8 cellular contexts compared by ENCODE assay signal in genomic region chr16:1959269-1960039, GRCh38. TPM values are rescaled to one million over a fixed set of nuclear protein-coding genes. Genes with fewer than 3 reads are reported as not detected.
DNase-seq lines count a peak whose midpoint lies in the region; ATAC-seq and TF ChIP-seq lines count a peak whose summit lies in the region.

Gene NDUFB10, plus strand, starts transcription at chr16:1959538. Its CDS starts 87 bp downstream, at chr16:1959625.

- H3F3A ChIP-seq in neural progenitor cell (ENCODE audit: low read depth) = peaks cover 47% of the 10 kb centered on the region

- H3K27me3 Mint-ChIP-seq in neural progenitor cell (ENCODE audit: insufficient read depth, low read depth) = peaks cover 2% of the 10 kb centered on the region

- peaks cover 12% of the 10 kb centered on the region for H3K36me3 Mint-ChIP-seq in neural progenitor cell

- peak within 1 kb of the TSS; percentile 74 for H3K27ac ChIP-seq in DND-41 (ENCODE audit: low read length)
- 0 out of 2 replicates have a peak within 1 kb of the TSS, but pooled peaks have one; percentile 20 for H3K27ac ChIP-seq in KMS-11
- peak within 1 kb of the TSS; percentile 93 for H3K27ac ChIP-seq in RWPE2 (ENCODE audit: poor library complexity, severe bottlenecking)
- no peak within 1 kb of the TSS for H3K27ac ChIP-seq in neural progenitor cell
- H3K27ac ChIP-seq in subcutaneous abdominal adipose tissue (ENCODE audit: low read depth, low read length) = peak within 1 kb of the TSS; percentile 65

- peak within 1 kb of the TSS; percentile 89 for H2AFZ ChIP-seq in DND-41 (ENCODE audit: low read depth, low read length)
- peak within 1 kb of the TSS; percentile 88 for H2AFZ ChIP-seq in KMS-11 (ENCODE audit: low read depth)
- H2AFZ ChIP-seq in neural progenitor cell (replicated peaks) = peak within 1 kb of the TSS; percentile 90

- H3K27ac Mint-ChIP-seq in neural progenitor cell = peak within 1 kb of the TSS; percentile 72

- H3K27me3 ChIP-seq in DND-41 (ENCODE audit: insufficient read depth, low read length, poor library complexity) = no peaks in the 10 kb centered on the region
- H3K27me3 ChIP-seq in KMS-11 (ENCODE audit: insufficient read depth, low read depth) = peaks cover 17% of the 10 kb centered on the region; the same call in 1 of the 2 replicates
- H3K27me3 ChIP-seq in RWPE2 (ENCODE audit: insufficient read depth, poor library complexity, severe bottlenecking) = no peaks in the 10 kb centered on the region
- no peaks in the 10 kb centered on the region for H3K27me3 ChIP-seq in neural progenitor cell
- no peaks in the 10 kb centered on the region for H3K27me3 ChIP-seq in subcutaneous abdominal adipose tissue (ENCODE audit: control insufficient read depth in 5 of 5, insufficient read depth in 4 of 5, low read length in 5 of 5)

- H3K4me3 ChIP-seq in DND-41 (ENCODE audit: low read depth in 1 of 2, low read length in 2 of 2) (peak within 1 kb of the TSS; percentile 66 to 75), KMS-11 (IDR thresholded peaks at IDR 0.05; ENCODE audit: insufficient read depth, low read depth, low read length) (no peak within 1 kb of the TSS), RWPE2 (ENCODE audit: severe bottlenecking) (peak within 1 kb of the TSS; percentile 58), fibroblast of villous mesenchyme (ENCODE audit: low read depth, low read length) (peak within 1 kb of the TSS; percentile 90), neural progenitor cell (peak within 1 kb of the TSS; percentile 76), subcutaneous abdominal adipose tissue (ENCODE audit: low read depth in 1 of 5, low read length in 5 of 5) (peak within 1 kb of the TSS; percentile 61 to 91 (median 78))

- peaks cover 34% of the 10 kb centered on the region for H3K36me3 ChIP-seq in DND-41 (ENCODE audit: insufficient read depth, low read length)
- no peaks in the 10 kb centered on the region; the same call in 1 of the 2 replicates for H3K36me3 ChIP-seq in KMS-11 (ENCODE audit: insufficient read depth)
- H3K36me3 ChIP-seq in RWPE2 (ENCODE audit: low read depth) = peaks cover 33% of the 10 kb centered on the region
- H3K36me3 ChIP-seq in neural progenitor cell = no peaks in the 10 kb centered on the region
- H3K36me3 ChIP-seq in subcutaneous abdominal adipose tissue (ENCODE audit: control insufficient read depth in 5 of 5, insufficient read depth in 5 of 5, low read length in 5 of 5) = peaks cover 0 to 27% (median 24%) of the 10 kb centered on the region in 5 donors

- peak within 1 kb of the TSS; percentile 96 for H3K4me3 Mint-ChIP-seq in neural progenitor cell

- DNase-seq in DND-41 (peak; percentile 89), RWPE2 (ENCODE audit: low spot score) (peak; percentile 91), fibroblast of villous mesenchyme (ENCODE audit: low read depth) (peak; percentile 92), neural progenitor cell (ENCODE audit: low spot score) (peak; percentile 96)
- peak; percentile 88 for DNase-seq in activated effector memory CD4-positive, alpha-beta T cell treated with Interleukin-2 at 50 U/mL for 16 hours

- ATAC-seq in DND-41 (ENCODE audit: insufficient read depth, low read depth) (peak; percentile 80), GM21619 (IDR thresholded peaks at IDR 0.05; ENCODE audit: unreplicated experiment) (peak; percentile 79), RWPE2 (ENCODE audit: low read depth) (peak; percentile 66)

- H3K4me1 ChIP-seq in DND-41 (ENCODE audit: insufficient read depth, low read length) = peaks cover 50% of the 10 kb centered on the region
- peaks cover 15% of the 10 kb centered on the region for H3K4me1 ChIP-seq in KMS-11 (ENCODE audit: low read depth, poor library complexity, severe bottlenecking)
- peaks cover 14% of the 10 kb centered on the region for H3K4me1 ChIP-seq in RWPE2 (ENCODE audit: insufficient read depth, poor library complexity, severe bottlenecking)
- peaks cover 19% of the 10 kb centered on the region for H3K4me1 ChIP-seq in neural progenitor cell
- peaks cover 3 to 35% (median 33%) of the 10 kb centered on the region in 5 donors for H3K4me1 ChIP-seq in subcutaneous abdominal adipose tissue (ENCODE audit: control insufficient read depth in 5 of 5, insufficient read depth in 5 of 5, low read length in 5 of 5)

- H3K4me1 Mint-ChIP-seq in neural progenitor cell = peaks cover 30% of the 10 kb centered on the region

- H3K79me2 ChIP-seq in DND-41 (ENCODE audit: insufficient read depth, low read length) = peaks cover 44% of the 10 kb centered on the region
- peaks cover 22% of the 10 kb centered on the region for H3K79me2 ChIP-seq in KMS-11 (ENCODE audit: insufficient read depth, low read depth)
- peaks cover 36% of the 10 kb centered on the region for H3K79me2 ChIP-seq in neural progenitor cell (ENCODE audit: low read depth)

- peak within 1 kb of the TSS; percentile 81 for H3K9ac ChIP-seq in DND-41 (ENCODE audit: low read depth, low read length)
- peak within 1 kb of the TSS; percentile 87 for H3K9ac ChIP-seq in KMS-11
- H3K9ac ChIP-seq in neural progenitor cell = peak within 1 kb of the TSS; percentile 68
- H3K9ac ChIP-seq in subcutaneous abdominal adipose tissue (ENCODE audit: low read length in 5 of 5) = peak within 1 kb of the TSS; percentile 63 to 96 (median 94)

- H3K4me2 ChIP-seq in DND-41 (ENCODE audit: insufficient read depth, low read length) = peak within 1 kb of the TSS; percentile 76
- peak within 1 kb of the TSS; percentile 88 for H3K4me2 ChIP-seq in KMS-11
- peak within 1 kb of the TSS; percentile 84 for H3K4me2 ChIP-seq in neural progenitor cell

- no peaks in the 10 kb centered on the region for H3K9me3 Mint-ChIP-seq in neural progenitor cell

- peak; percentile 90 for TF ChIP-seq CTCF in DND-41 (IDR thresholded peaks at IDR 0.05; ENCODE audit: borderline replicate concordance, extremely low read depth, low read length, poor library complexity, severe bottlenecking)
- TF ChIP-seq CTCF in KMS-11 (conservative IDR thresholded peaks at IDR 0.05; ENCODE audit: low read depth, low read length) = peak; percentile 73
- TF ChIP-seq CTCF in RWPE2 (IDR thresholded peaks at IDR 0.05; ENCODE audit: poor library complexity, severe bottlenecking) = peak; percentile 94
- peak; percentile 57 for TF ChIP-seq CTCF in fibroblast of villous mesenchyme (IDR thresholded peaks at IDR 0.05; ENCODE audit: insufficient read depth, low read depth, low read length)
- TF ChIP-seq CTCF in neural progenitor cell (IDR thresholded peaks at IDR 0.05) = peak; percentile 60

- H4K20me1 ChIP-seq in DND-41 (ENCODE audit: insufficient read depth, low read length) (peaks cover 31% of the 10 kb centered on the region), KMS-11 (ENCODE audit: insufficient read depth) (no peaks in the 10 kb centered on the region), neural progenitor cell (ENCODE audit: low read depth) (peaks cover 43% of the 10 kb centered on the region)

- H3K9me3 ChIP-seq in DND-41 (ENCODE audit: insufficient read depth, low read length, severe bottlenecking) (no peaks in the 10 kb centered on the region), RWPE2 (ENCODE audit: severe bottlenecking) (no peaks in the 10 kb centered on the region), neural progenitor cell (ENCODE audit: low read depth) (no peaks in the 10 kb centered on the region), subcutaneous abdominal adipose tissue (ENCODE audit: control insufficient read depth in 5 of 5, low read length in 5 of 5) (no peaks in the 10 kb centered on the region)

RNA-seq across cellular contexts. Expression of gene NDUFB10, which starts in this region (rescaled TPM):
- total RNA-seq in fibroblast of villous mesenchyme (87.2 and 156 TPM in 2 replicates), neural progenitor cell (ENCODE audit: low replicate concordance) (155 and 160 TPM in 2 replicates)
